In genomic region chr1:155135416-155136197, GRCh38 we compare ENCODE assay signal across 1 cellular context.
TF ChIP-seq lines count a peak whose summit lies in the region.

SLC50A1 (plus strand) TSS chr1:155135852; CDS start chr1:155135912, 60 bp downstream.

TF ChIP-seq in WTC11, 78 proteins besides CTCF, POLR2A, EP300 and RAD21 (continued from another document):
- peak; percentile 84 for TF ChIP-seq SP1 (CRISPR knock-in tag; conservative IDR thresholded peaks at IDR 0.05)
- TF ChIP-seq ATF3 (CRISPR knock-in tag; conservative IDR thresholded peaks at IDR 0.05): no peak
- 0 out of 2 replicates have a peak, but pooled peaks have one; percentile 31 for TF ChIP-seq MYBL2 (CRISPR knock-in tag; IDR thresholded peaks at IDR 0.05)
- TF ChIP-seq TCF7 (CRISPR knock-in tag; IDR thresholded peaks at IDR 0.05; ENCODE audit: low read depth): no peak
- TF ChIP-seq NFYB (CRISPR knock-in tag; conservative IDR thresholded peaks at IDR 0.05; ENCODE audit: low read depth): no peak
- TF ChIP-seq, protein P1, sequence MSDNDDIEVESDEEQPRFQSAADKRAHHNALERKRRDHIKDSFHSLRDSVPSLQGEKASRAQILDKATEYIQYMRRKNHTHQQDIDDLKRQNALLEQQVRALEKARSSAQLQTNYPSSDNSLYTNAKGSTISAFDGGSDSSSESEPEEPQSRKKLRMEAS (CRISPR knock-in tag; IDR thresholded peaks at IDR 0.05): peak; percentile 26; the same call in 1 of the 2 replicates
- peak; percentile 20; the same call in 1 of the 2 replicates for TF ChIP-seq TEAD1 (CRISPR knock-in tag; IDR thresholded peaks at IDR 0.05)
- TF ChIP-seq ZNF512 (CRISPR knock-in tag; IDR thresholded peaks at IDR 0.05; ENCODE audit: borderline replicate concordance): no peak
- TF ChIP-seq, protein P2, sequence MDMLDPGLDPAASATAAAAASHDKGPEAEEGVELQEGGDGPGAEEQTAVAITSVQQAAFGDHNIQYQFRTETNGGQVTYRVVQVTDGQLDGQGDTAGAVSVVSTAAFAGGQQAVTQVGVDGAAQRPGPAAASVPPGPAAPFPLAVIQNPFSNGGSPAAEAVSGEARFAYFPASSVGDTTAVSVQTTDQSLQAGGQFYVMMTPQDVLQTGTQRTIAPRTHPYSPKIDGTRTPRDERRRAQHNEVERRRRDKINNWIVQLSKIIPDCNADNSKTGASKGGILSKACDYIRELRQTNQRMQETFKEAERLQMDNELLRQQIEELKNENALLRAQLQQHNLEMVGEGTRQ (CRISPR knock-in tag; IDR thresholded peaks at IDR 0.05): 0 out of 2 replicates have a peak, but pooled peaks have one; percentile 10
- TF ChIP-seq, protein P3, sequence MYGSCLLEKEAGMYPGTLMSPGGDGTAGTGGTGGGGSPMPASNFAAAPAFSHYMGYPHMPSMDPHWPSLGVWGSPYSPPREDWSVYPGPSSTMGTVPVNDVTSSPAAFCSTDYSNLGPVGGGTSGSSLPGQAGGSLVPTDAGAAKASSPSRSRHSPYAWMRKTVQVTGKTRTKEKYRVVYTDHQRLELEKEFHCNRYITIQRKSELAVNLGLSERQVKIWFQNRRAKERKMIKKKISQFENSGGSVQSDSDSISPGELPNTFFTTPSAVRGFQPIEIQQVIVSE (CRISPR knock-in tag; IDR thresholded peaks at IDR 0.05; ENCODE audit: borderline replicate concordance): no peak
- TF ChIP-seq HMGXB4 (CRISPR knock-in tag; IDR thresholded peaks at IDR 0.05): peak; percentile 65; the same call in 1 of the 2 replicates
- TF ChIP-seq TP53 (CRISPR knock-in tag; IDR thresholded peaks at IDR 0.05): peak; percentile 91
- TF ChIP-seq CREM (CRISPR knock-in tag; IDR thresholded peaks at IDR 0.05): 0 out of 2 replicates have a peak, but pooled peaks have one; percentile 68
- no peak for TF ChIP-seq MLX (CRISPR knock-in tag; IDR thresholded peaks at IDR 0.05)
- no peak; the same call in 1 of the 2 replicates for TF ChIP-seq ARID4B (CRISPR knock-in tag; IDR thresholded peaks at IDR 0.05; ENCODE audit: borderline replicate concordance)
- TF ChIP-seq GRHL2 (CRISPR knock-in tag; IDR thresholded peaks at IDR 0.05; ENCODE audit: insufficient replicate concordance, severe bottlenecking): no peak
- TF ChIP-seq ZNF121 (CRISPR knock-in tag; IDR thresholded peaks at IDR 0.05): 0 out of 2 replicates have a peak, but pooled peaks have one; percentile 18
- TF ChIP-seq E2F5 (CRISPR knock-in tag; IDR thresholded peaks at IDR 0.05): peak; percentile 62
- TF ChIP-seq, protein P4, sequence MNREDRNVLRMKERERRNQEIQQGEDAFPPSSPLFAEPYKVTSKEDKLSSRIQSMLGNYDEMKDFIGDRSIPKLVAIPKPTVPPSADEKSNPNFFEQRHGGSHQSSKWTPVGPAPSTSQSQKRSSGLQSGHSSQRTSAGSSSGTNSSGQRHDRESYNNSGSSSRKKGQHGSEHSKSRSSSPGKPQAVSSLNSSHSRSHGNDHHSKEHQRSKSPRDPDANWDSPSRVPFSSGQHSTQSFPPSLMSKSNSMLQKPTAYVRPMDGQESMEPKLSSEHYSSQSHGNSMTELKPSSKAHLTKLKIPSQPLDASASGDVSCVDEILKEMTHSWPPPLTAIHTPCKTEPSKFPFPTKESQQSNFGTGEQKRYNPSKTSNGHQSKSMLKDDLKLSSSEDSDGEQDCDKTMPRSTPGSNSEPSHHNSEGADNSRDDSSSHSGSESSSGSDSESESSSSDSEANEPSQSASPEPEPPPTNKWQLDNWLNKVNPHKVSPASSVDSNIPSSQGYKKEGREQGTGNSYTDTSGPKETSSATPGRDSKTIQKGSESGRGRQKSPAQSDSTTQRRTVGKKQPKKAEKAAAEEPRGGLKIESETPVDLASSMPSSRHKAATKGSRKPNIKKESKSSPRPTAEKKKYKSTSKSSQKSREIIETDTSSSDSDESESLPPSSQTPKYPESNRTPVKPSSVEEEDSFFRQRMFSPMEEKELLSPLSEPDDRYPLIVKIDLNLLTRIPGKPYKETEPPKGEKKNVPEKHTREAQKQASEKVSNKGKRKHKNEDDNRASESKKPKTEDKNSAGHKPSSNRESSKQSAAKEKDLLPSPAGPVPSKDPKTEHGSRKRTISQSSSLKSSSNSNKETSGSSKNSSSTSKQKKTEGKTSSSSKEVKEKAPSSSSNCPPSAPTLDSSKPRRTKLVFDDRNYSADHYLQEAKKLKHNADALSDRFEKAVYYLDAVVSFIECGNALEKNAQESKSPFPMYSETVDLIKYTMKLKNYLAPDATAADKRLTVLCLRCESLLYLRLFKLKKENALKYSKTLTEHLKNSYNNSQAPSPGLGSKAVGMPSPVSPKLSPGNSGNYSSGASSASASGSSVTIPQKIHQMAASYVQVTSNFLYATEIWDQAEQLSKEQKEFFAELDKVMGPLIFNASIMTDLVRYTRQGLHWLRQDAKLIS (CRISPR knock-in tag; IDR thresholded peaks at IDR 0.05; ENCODE audit: borderline replicate concordance): peak; percentile 56; the same call in 1 of the 2 replicates
- TF ChIP-seq, protein P5, sequence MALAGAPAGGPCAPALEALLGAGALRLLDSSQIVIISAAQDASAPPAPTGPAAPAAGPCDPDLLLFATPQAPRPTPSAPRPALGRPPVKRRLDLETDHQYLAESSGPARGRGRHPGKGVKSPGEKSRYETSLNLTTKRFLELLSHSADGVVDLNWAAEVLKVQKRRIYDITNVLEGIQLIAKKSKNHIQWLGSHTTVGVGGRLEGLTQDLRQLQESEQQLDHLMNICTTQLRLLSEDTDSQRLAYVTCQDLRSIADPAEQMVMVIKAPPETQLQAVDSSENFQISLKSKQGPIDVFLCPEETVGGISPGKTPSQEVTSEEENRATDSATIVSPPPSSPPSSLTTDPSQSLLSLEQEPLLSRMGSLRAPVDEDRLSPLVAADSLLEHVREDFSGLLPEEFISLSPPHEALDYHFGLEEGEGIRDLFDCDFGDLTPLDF (CRISPR knock-in tag; IDR thresholded peaks at IDR 0.05): no peak
- TF ChIP-seq, protein P6, sequence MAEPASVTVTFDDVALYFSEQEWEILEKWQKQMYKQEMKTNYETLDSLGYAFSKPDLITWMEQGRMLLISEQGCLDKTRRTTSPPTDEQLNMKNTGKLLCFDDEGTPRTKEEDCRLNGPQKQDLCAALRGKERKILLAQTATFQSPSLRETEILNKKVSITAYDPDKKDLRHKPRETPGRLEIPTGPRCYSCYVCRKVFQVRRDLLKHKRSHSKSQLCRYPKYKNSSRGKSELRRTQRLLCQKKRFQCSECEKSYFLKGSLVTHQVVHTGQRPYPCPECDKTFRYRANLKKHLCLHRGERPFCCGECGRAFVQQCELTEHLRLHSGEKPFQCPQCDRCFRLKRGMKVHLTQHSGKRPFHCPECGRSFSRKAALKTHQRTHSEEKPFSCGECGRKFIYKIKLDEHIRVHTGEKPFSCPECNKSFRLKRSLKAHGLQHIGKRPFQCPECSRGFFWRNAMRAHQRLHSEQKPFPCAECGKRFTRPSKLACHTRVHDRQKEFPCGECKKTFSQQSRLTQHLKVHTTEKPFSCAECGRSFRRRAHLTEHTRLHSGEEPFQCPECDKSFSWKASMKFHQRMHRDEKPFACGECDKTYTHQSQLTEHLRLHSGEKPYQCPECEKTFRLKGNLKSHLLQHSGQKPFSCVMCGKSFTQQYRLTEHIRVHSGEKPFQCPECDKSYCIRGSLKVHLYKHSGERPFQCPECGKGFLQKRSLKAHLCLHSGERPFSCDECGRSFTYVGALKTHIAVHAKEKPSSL (CRISPR knock-in tag; conservative IDR thresholded peaks at IDR 0.05): no peak
